In genomic region chr17:64129515-64129764, GRCh38 we compare ENCODE assay signal across 8 cellular contexts. TPM values are rescaled to one million over a fixed set of nuclear protein-coding genes. Genes with fewer than 3 reads are reported as not detected.
DNase-seq lines count a peak whose midpoint lies in the region; ATAC-seq and TF ChIP-seq lines count a peak whose summit lies in the region.

No MANE protein-coding gene starts in this region.

- no peak overlapping the region for H3K27ac ChIP-seq in DOHH2 (ENCODE audit: low read depth, low read length)
- H3K27ac ChIP-seq in HUES48 (ENCODE audit: low read depth, low read length), result peak overlapping the region; percentile 57

- H3K36me3 ChIP-seq in DOHH2 (ENCODE audit: control insufficient read depth, low read length) (no peaks in the 10 kb centered on the region), HUES48 (ENCODE audit: control insufficient read depth, insufficient read depth, low read length) (no peaks in the 10 kb centered on the region)

- no peaks in the 10 kb centered on the region for H3K36me3 Mint-ChIP-seq in chondrocyte (ENCODE audit: low read depth)
- peaks cover 0 to 4% (median 2%) of the 10 kb centered on the region in 3 donors for H3K36me3 Mint-ChIP-seq in naive thymus-derived CD8-positive, alpha-beta T cell

- H3K4me3 ChIP-seq in DOHH2 (ENCODE audit: low read length), result peak overlapping the region; percentile 90
- H3K4me3 ChIP-seq in HUES48 (ENCODE audit: low read depth, low read length), result peak overlapping the region; percentile 72

- H3K4me3 Mint-ChIP-seq in chondrocyte (ENCODE audit: unreplicated experiment), result peak overlapping the region; percentile 87
- H3K4me3 Mint-ChIP-seq in naive thymus-derived CD8-positive, alpha-beta T cell, result peak overlapping the region in 9 of 10 donors; percentile 83 to 95 (median 93)

- H3K4me2 ChIP-seq in DOHH2 (ENCODE audit: low read length), result peak overlapping the region; percentile 95

- 0 out of 2 replicates have a peak, but pooled peaks cover 4% of the 10 kb centered on the region for H3F3A ChIP-seq in DOHH2 (ENCODE audit: control insufficient read depth, insufficient read depth)

- no peaks in the 10 kb centered on the region for H3K9me3 Mint-ChIP-seq in chondrocyte (ENCODE audit: low read depth)
- H3K9me3 Mint-ChIP-seq in naive thymus-derived CD8-positive, alpha-beta T cell, result no peaks in the 10 kb centered on the region

- H3K79me2 ChIP-seq in DOHH2 (ENCODE audit: control insufficient read depth, low read length), result no peaks in the 10 kb centered on the region

- H3K4me1 Mint-ChIP-seq in chondrocyte (ENCODE audit: low read depth), result peaks cover 39% of the 10 kb centered on the region
- H3K4me1 Mint-ChIP-seq in naive thymus-derived CD8-positive, alpha-beta T cell, result peaks cover 13 to 57% (median 37%) of the 10 kb centered on the region in 4 donors

- no peak for ATAC-seq in naive thymus-derived CD8-positive, alpha-beta T cell

- H3K9me2 ChIP-seq in DOHH2 (replicated peaks; ENCODE audit: control insufficient read depth, low read length), result no peaks in the 10 kb centered on the region

- POLR2A ChIA-PET in naive thymus-derived CD8-positive, alpha-beta T cell (lab: Charles Lee), result interaction anchor here (0.5 to 6.5 kb wide), 17 partner anchors 8 to 377 kb away, joined by 3 to 98 read pairs (median 4); partner anchors contain the start of genes CEP95, DDX5 and ICAM2

- H3K9me3 ChIP-seq in DOHH2 (ENCODE audit: control insufficient read depth, insufficient read depth, low read length) (no peaks in the 10 kb centered on the region), HUES48 (ENCODE audit: control insufficient read depth, insufficient read depth, low read length) (no peaks in the 10 kb centered on the region)

- H3K9ac ChIP-seq in HUES48 (ENCODE audit: low read depth, low read length), result peak overlapping the region; percentile 21; the same call in 1 of the 2 replicates

- no peaks in the 10 kb centered on the region for H3K27me3 Mint-ChIP-seq in chondrocyte (ENCODE audit: low read depth)
- no peaks in the 10 kb centered on the region for H3K27me3 Mint-ChIP-seq in naive thymus-derived CD8-positive, alpha-beta T cell

- H3K4me1 ChIP-seq in DOHH2 (ENCODE audit: control insufficient read depth, low read length) (peaks cover 18% of the 10 kb centered on the region), HUES48 (ENCODE audit: control insufficient read depth, insufficient read depth, low read length) (peaks cover 5% of the 10 kb centered on the region)

- H3K27me3 ChIP-seq in DOHH2 (ENCODE audit: control insufficient read depth, low read length) (peaks cover 39% of the 10 kb centered on the region), HUES48 (ENCODE audit: control insufficient read depth, insufficient read depth, low read length) (peaks cover 29% of the 10 kb centered on the region)

- DNase-seq in chondrocyte (ENCODE audit: low spot score), result no peak
- DNase-seq in naive thymus-derived CD8-positive, alpha-beta T cell, result no peak
- no peak for DNase-seq in NCI-H2107 (lab: John Stamatoyannopoulos, UW)
- DNase-seq in AG08395 (ENCODE audit: low spot score), result no peak
- no peak for DNase-seq in GOT3 (lab: John Stamatoyannopoulos, UW)
- no peak for DNase-seq in HK-2 (ENCODE audit: unreplicated experiment)

- H4K20me1 ChIP-seq in DOHH2 (ENCODE audit: control insufficient read depth, insufficient read depth, low read depth, low read length), result no peaks in the 10 kb centered on the region

- peak overlapping the region; percentile 94 for H3K27ac Mint-ChIP-seq in chondrocyte (ENCODE audit: unreplicated experiment)
- H3K27ac Mint-ChIP-seq in naive thymus-derived CD8-positive, alpha-beta T cell, result peak overlapping the region in 5 of 10 donors; percentile 81 to 94 (median 92)

- TF ChIP-seq CTCF in DOHH2 (IDR thresholded peaks at IDR 0.05; ENCODE audit: low read depth, low read length, poor library complexity, severe bottlenecking), result no peak
- no peak for TF ChIP-seq CTCF in chondrocyte (IDR thresholded peaks at IDR 0.05)

RNA-seq across cellular contexts. Expression of gene ERN1, which starts 0.5 kb away (rescaled TPM):
- total RNA-seq in chondrocyte, result 12.1 to 18.2 TPM (median 14.9 TPM) in 3 replicates
- 10 to 100 TPM; 23.6 to 24.0 TPM for total RNA-seq in naive thymus-derived CD8-positive, alpha-beta T cell
- 10 to 100 TPM in 2 of 3 donors, 1 to 10 TPM in 1; 9.3 to 21.2 (median 11.5) TPM for polyA plus RNA-seq in naive thymus-derived CD8-positive, alpha-beta T cell
